14 cellular contexts compared by ENCODE assay signal in genomic region chr3:33807190-33807589, GRCh38. TPM values are rescaled to one million over a fixed set of nuclear protein-coding genes. Genes with fewer than 3 reads are reported as not detected.
DNase-seq lines count a peak whose midpoint lies in the region; ATAC-seq and TF ChIP-seq lines count a peak whose summit lies in the region.
"Had no signal": no experiment of that assay in that cellular context is flagged by ENCODE, and none has a peak within 500 bp of the region (broad histone marks: within the 10 kb centered on the region; RNA-seq: fewer than 3 reads in every experiment).

No MANE protein-coding gene starts in this region.

- peak overlapping the region; percentile 82 for H3K27ac Mint-ChIP-seq in T-helper 17 cell
- peak overlapping the region in 1 of 3 experiments; percentile 30; a peak in 1 of 7 replicates for H3K27ac Mint-ChIP-seq in H9
- H3K27ac Mint-ChIP-seq: activated naive CD8-positive, alpha-beta T cell treated with anti-CD3 and anti-CD28 coated beads, Interleukin-2, amount 10 ng/mL, durations not matched to agents 7 days and 5 days had no signal

- H3K23ac ChIP-seq in trophoblast cell (ENCODE audit: low read length) (no peak overlapping the region), H9 (ENCODE audit: insufficient read length, low read depth, low read length) (no peak overlapping the region)

- H2BK15ac ChIP-seq in H9 (ENCODE audit: low read depth, low read length), result no peak overlapping the region

- H3K27me3 ChIP-seq in heart right ventricle, result no peaks in the 10 kb centered on the region
- H3K27me3 ChIP-seq in trophoblast cell (ENCODE audit: insufficient read depth, low read length), result no peaks in the 10 kb centered on the region
- no peaks in the 10 kb centered on the region for H3K27me3 ChIP-seq in H9 (ENCODE audit: insufficient read depth, low read length)

- WGBS in heart right ventricle, 2 donors, result 40 to 42% methylated on average over 2 of the region's 2 CpGs
- WGBS in trophoblast cell (ENCODE audit: extremely low coverage, insufficient coverage, insufficient read length), result no CpG with 5 or more reads among the region's 2 CpGs
- WGBS in H9 (ENCODE audit: extremely low coverage, insufficient read length, low lambda C conversion rate), result no CpG with 5 or more reads among the region's 2 CpGs
- 44 to 57% methylated on average over 2 of the region's 2 CpGs for WGBS in lower leg skin, 2 donors

- no peak overlapping the region for H3K56ac ChIP-seq in H9 (ENCODE audit: insufficient read length, low read depth, low read length)

- H2BK5ac ChIP-seq in trophoblast cell (ENCODE audit: low read depth, low read length, poor library complexity) (no peak overlapping the region), H9 (ENCODE audit: insufficient read length, low read length) (no peak overlapping the region)

- H3K9me3 ChIP-seq in T-helper 17 cell (ENCODE audit: control insufficient read depth, low read length, poor library complexity, severe bottlenecking) (no peaks in the 10 kb centered on the region), heart right ventricle (peaks cover 0 to 11% (median 0%) of the 10 kb centered on the region in 11 donors), trophoblast cell (ENCODE audit: insufficient read depth, low read depth, low read length) (no peaks in the 10 kb centered on the region), H9 (ENCODE audit: control insufficient read depth, low read depth, low read length) (peaks cover 5% of the 10 kb centered on the region)

- no peak overlapping the region for H2AK5ac ChIP-seq in trophoblast cell (ENCODE audit: low read length)
- H2AK5ac ChIP-seq in H9 (ENCODE audit: insufficient read length, low read length), result no peak overlapping the region

- H2BK12ac ChIP-seq in trophoblast cell (ENCODE audit: low read length) (no peak overlapping the region), H9 (ENCODE audit: insufficient read length, low read depth, low read length) (no peak overlapping the region)

- peaks cover 8% of the 10 kb centered on the region for H3K79me2 ChIP-seq in trophoblast cell (ENCODE audit: control insufficient read depth, insufficient read depth, low read length, poor library complexity)
- H3K79me2 ChIP-seq in H9 (ENCODE audit: insufficient read depth, low read length), result peaks cover 2% of the 10 kb centered on the region; the same call in 1 of the 2 replicates

- no peak overlapping the region for H3K9ac ChIP-seq in trophoblast cell (ENCODE audit: low read length)
- H3K9ac ChIP-seq in H9 (ENCODE audit: extremely low read depth, insufficient read length, low read length), result no peak overlapping the region

- no peaks in the 10 kb centered on the region for H4K20me1 ChIP-seq in H9 (ENCODE audit: control insufficient read depth, insufficient read depth, insufficient read length)

- H3K4me1 ChIP-seq in heart right ventricle (peaks cover 13 to 91% (median 57%) of the 10 kb centered on the region in 9 donors), trophoblast cell (ENCODE audit: control insufficient read depth in 1 of 2, insufficient read depth in 2 of 2, low read length in 2 of 2) (peaks cover 0 to 2% of the 10 kb centered on the region in 2 experiments), H9 (ENCODE audit: insufficient read depth, low read length) (no peaks in the 10 kb centered on the region)

- H3K4me3 Mint-ChIP-seq in T-helper 17 cell (no peak overlapping the region), H9 (no peak overlapping the region)
- H3K4me3 Mint-ChIP-seq: activated naive CD8-positive, alpha-beta T cell treated with anti-CD3 and anti-CD28 coated beads, Interleukin-2, amount 10 ng/mL, durations not matched to agents 7 days and 5 days had no signal

- H3K4me2 ChIP-seq in trophoblast cell (ENCODE audit: low read length) (no peak overlapping the region), H9 (ENCODE audit: insufficient read depth, insufficient read length, low read length) (no peak overlapping the region)

- H4K8ac ChIP-seq in trophoblast cell (ENCODE audit: low read depth, low read length), result no peak overlapping the region
- no peak overlapping the region for H4K8ac ChIP-seq in H9 (replicated peaks; ENCODE audit: insufficient read length, low read depth, low read length)

- no peaks in the 10 kb centered on the region for H3K23me2 ChIP-seq in H9 (ENCODE audit: insufficient read length, low read depth, low read length, poor library complexity, severe bottlenecking)

- intact Hi-C loops in heart right ventricle (cut with DNase I), result no loop called here
- intact Hi-C loops in lower leg skin (cut with DNase I; ENCODE audit: low total_unique reads), result no loop called here

- in situ Hi-C loops in GM13976 (cut with MboI; ENCODE audit: low sequenced_read_pairs, unreplicated experiment), result no loop called here

- H3K4ac ChIP-seq in trophoblast cell (ENCODE audit: low read depth, low read length) (peak overlapping the region; percentile 63), H9 (ENCODE audit: low read depth, low read length) (no peak overlapping the region)

- H4K5ac ChIP-seq in H9 (ENCODE audit: insufficient read length, low read depth, low read length), result no peak overlapping the region

- peak; percentile 2 for DNase-seq in COLO668 (lab: John Stamatoyannopoulos, UW; ENCODE audit: unreplicated experiment)
- no peak for DNase-seq in T-helper 17 cell
- DNase-seq in heart right ventricle, result peak; percentile 13 to 21
- no peak for DNase-seq in trophoblast cell
- no peak for DNase-seq in H9
- DNase-seq in lower leg skin (ENCODE audit: low spot score in 2 of 2), result no peak
- no peak for DNase-seq in amniotic stem cell (lab: John Stamatoyannopoulos, UW)
- DNase-seq in GM13976 (ENCODE audit: low spot score), result no peak
- DNase-seq: activated naive CD8-positive, alpha-beta T cell treated with anti-CD3 and anti-CD28 coated beads, Interleukin-2, amount 10 ng/mL, durations not matched to agents 7 days and 5 days; CD8-positive, alpha-beta memory T cell; Kasumi-1; NCI-H226; T-helper 9 cell had no signal

- H3K27me3 Mint-ChIP-seq in T-helper 17 cell (no peaks in the 10 kb centered on the region), H9 (ENCODE audit: low read depth) (no peaks in the 10 kb centered on the region)
- H3K27me3 Mint-ChIP-seq: activated naive CD8-positive, alpha-beta T cell treated with anti-CD3 and anti-CD28 coated beads, Interleukin-2, amount 10 ng/mL, durations not matched to agents 7 days and 5 days; CD8-positive, alpha-beta memory T cell had no signal

- H2AFZ ChIP-seq in trophoblast cell (ENCODE audit: insufficient read depth, low read length, poor library complexity) (no peak overlapping the region), H9 (ENCODE audit: low read length) (no peak overlapping the region)

- H3K79me1 ChIP-seq in trophoblast cell (ENCODE audit: low read length) (no peaks in the 10 kb centered on the region), H9 (ENCODE audit: insufficient read depth, low read depth, low read length, poor library complexity, severe bottlenecking) (peaks cover 4% of the 10 kb centered on the region)

- H3K4me1 Mint-ChIP-seq in T-helper 17 cell, result peaks cover 64% of the 10 kb centered on the region
- H3K4me1 Mint-ChIP-seq in H9, result peaks cover 17 to 25% of the 10 kb centered on the region in 2 experiments

- H2BK120ac ChIP-seq in trophoblast cell (ENCODE audit: insufficient read depth, low read length, poor library complexity) (no peak overlapping the region), H9 (ENCODE audit: low read depth, low read length, poor library complexity, severe bottlenecking) (no peak overlapping the region)

- no peak overlapping the region for H2BK20ac ChIP-seq in H9 (ENCODE audit: low read depth, low read length, poor library complexity, severe bottlenecking)

- no peak overlapping the region for H4K91ac ChIP-seq in trophoblast cell (ENCODE audit: low read depth, low read length)
- no peak overlapping the region for H4K91ac ChIP-seq in H9 (ENCODE audit: insufficient read length, low read depth, low read length)

- H3T11ph ChIP-seq in H9 (ENCODE audit: low read length), result no peak overlapping the region

- no peak overlapping the region for H3K14ac ChIP-seq in trophoblast cell (ENCODE audit: low read length)
- H3K14ac ChIP-seq in H9 (ENCODE audit: insufficient read depth, low read length), result no peak overlapping the region; the same call in 1 of the 2 replicates

- H3K27ac ChIP-seq in heart right ventricle (peak overlapping the region in 8 of 10 donors; percentile 12 to 79 (median 60)), trophoblast cell (ENCODE audit: low read depth, low read length) (no peak overlapping the region), H9 (ENCODE audit: insufficient read length, low read depth, low read length) (no peak overlapping the region)

- ATAC-seq in T-helper 17 cell (no peak), heart right ventricle (peak in 7 of 8 donors; percentile 41 to 78 (median 68))
- ATAC-seq: Panc1 had no signal

- no peak for TF ChIP-seq CTCF in heart right ventricle (IDR thresholded peaks at IDR 0.05)
- no peak for TF ChIP-seq CTCF in H9 (conservative IDR thresholded peaks at IDR 0.05)
- no peak for TF ChIP-seq CTCF in lower leg skin (IDR thresholded peaks at IDR 0.05)
- TF ChIP-seq CTCF in GM13976 (IDR thresholded peaks at IDR 0.05; ENCODE audit: borderline replicate concordance, control extremely low read depth, extremely low read depth, insufficient read depth, missing control alignments), result no peak

- no peak overlapping the region for H3K18ac ChIP-seq in trophoblast cell (ENCODE audit: low read length)
- no peak overlapping the region for H3K18ac ChIP-seq in H9 (ENCODE audit: insufficient read length, low read depth, low read length)

- no peak overlapping the region for H4K12ac ChIP-seq in trophoblast cell (ENCODE audit: low read depth, low read length)

- H3K36me3 Mint-ChIP-seq in T-helper 17 cell (ENCODE audit: low read depth) (peaks cover 6% of the 10 kb centered on the region), H9 (ENCODE audit: insufficient read depth in 1 of 3, low read depth in 3 of 3) (peaks cover 22 to 29% (median 28%) of the 10 kb centered on the region in 3 experiments)

- H3K9me3 Mint-ChIP-seq in H9, result peaks cover 13 to 15% of the 10 kb centered on the region in 2 experiments
- H3K9me3 Mint-ChIP-seq: CD8-positive, alpha-beta memory T cell had no signal

- H3K4me3 ChIP-seq in heart right ventricle, result no peak overlapping the region
- no peak overlapping the region for H3K4me3 ChIP-seq in trophoblast cell (ENCODE audit: low read depth, low read length)
- no peak overlapping the region for H3K4me3 ChIP-seq in lower leg skin (ENCODE audit: low read depth, poor library complexity, severe bottlenecking)

- no peak for TF ChIP-seq POLR2A in lower leg skin (IDR thresholded peaks at IDR 0.05)

- H3K36me3 ChIP-seq in heart right ventricle, result peaks cover 0 to 39% (median 0%) of the 10 kb centered on the region in 9 donors
- peaks cover 0 to 3% of the 10 kb centered on the region in 2 experiments for H3K36me3 ChIP-seq in trophoblast cell (ENCODE audit: control insufficient read depth in 1 of 2, insufficient read depth in 2 of 2, low read length in 2 of 2)

RNA-seq across cellular contexts. Expression of gene PDCD6IP, which starts 8.8 kb away (rescaled TPM):
- total RNA-seq in T-helper 17 cell, result 100 to 1,000 TPM; 149 to 156 TPM
- 100 to 1,000 TPM; 133 to 185 (median 157) TPM for total RNA-seq in heart right ventricle
- 10 to 100 TPM; 41.3 to 56.3 TPM for polyA plus RNA-seq in heart right ventricle
- polyA plus RNA-seq in trophoblast cell (2013), result 130 and 133 TPM in 2 replicates
- total RNA-seq in H9 (2021), result 104 and 109 TPM in 2 replicates
- 100 to 1,000 TPM; 152 to 373 (median 269) TPM for total RNA-seq in lower leg skin

Comparison
In these comparisons a context has a peak if more than half of its experiments do, and no peak if none do; other contexts are left out.
1. DNase-seq: peak in COLO668 (single experiment) and heart right ventricle (2 of 2); none in T-helper 17 cell (0 of 3), trophoblast cell (0 of 2), H9 (single experiment), lower leg skin (0 of 2), amniotic stem cell (single experiment) and GM13976 (single experiment).
2. H3K27ac ChIP-seq: peak in heart right ventricle (8 of 10); none in trophoblast cell (single experiment) and H9 (single experiment).